In the genomic region with DNA sequence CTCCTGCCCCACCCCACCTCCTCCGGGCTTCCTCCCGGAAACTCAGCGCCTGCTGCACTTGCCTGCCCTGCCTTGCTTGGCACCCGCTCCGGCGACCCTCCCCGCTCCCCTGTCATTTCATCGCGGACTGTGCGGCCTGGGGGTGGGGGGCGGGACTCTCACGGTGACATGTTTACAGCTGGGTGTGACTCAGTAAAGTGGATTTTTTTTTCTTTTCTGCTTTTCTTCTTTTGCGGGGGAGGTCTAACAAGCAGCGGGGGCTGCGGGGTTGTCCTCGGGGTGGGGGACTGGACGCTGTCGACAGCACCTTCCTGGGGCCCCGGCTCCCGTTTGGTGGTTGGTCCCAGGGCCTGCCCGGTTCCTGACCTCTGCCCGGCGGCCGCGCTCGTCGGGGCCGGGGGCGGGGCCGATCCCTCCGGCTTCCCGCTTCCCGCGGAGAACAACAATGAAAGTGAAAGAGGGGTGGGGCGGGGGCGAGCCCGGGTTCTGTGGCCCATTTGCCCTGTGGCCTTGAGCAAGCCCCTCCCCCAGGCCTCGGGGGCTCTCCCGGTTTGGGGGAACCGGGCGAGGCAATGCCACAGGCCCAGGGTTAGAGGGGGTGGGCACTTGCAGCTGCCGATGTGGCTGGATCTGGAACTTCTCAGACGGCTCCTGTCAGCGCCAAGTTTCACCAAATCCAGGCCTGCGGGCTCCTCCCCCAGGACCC, we compare ENCODE assay signal across 1 cellular context.
TF ChIP-seq lines count a peak whose summit lies in the region.

No MANE protein-coding gene starts in this region.

TF ChIP-seq in K562, 482 proteins besides CTCF, POLR2A, EP300 and RAD21 (continued from another document and continues in another):
- TF ChIP-seq ZNF280A (IDR thresholded peaks at IDR 0.05; ENCODE audit: low read depth, partially characterized antibody) (no peak), PTRF (tag; IDR thresholded peaks at IDR 0.05) (no peak), NCOA2 (IDR thresholded peaks at IDR 0.05; ENCODE audit: partially characterized antibody in 2 of 2) (no peak), KLF1 (tag; IDR thresholded peaks at IDR 0.05) (no peak), RFX7 (CRISPR knock-in tag; IDR thresholded peaks at IDR 0.05) (no peak), CGGBP1 (CRISPR knock-in tag; IDR thresholded peaks at IDR 0.05) (no peak), TFAM (CRISPR knock-in tag; conservative IDR thresholded peaks at IDR 0.05) (no peak), HNRNPH1 (optimal IDR thresholded peaks at IDR 0.05; ENCODE audit: low read depth, low read length) (no peak), GTF2F1 (IDR thresholded peaks at IDR 0.05; ENCODE audit: low read depth, low read length) (no peak), CBFA2T2 (conservative IDR thresholded peaks at IDR 0.05) (no peak), FOXJ2 (tag; IDR thresholded peaks at IDR 0.05) (no peak), ZNF830 (CRISPR knock-in tag; IDR thresholded peaks at IDR 0.05) (0 out of 2 replicates have a peak, but pooled peaks have one; percentile 48), TARDBP (IDR thresholded peaks at IDR 0.05) (no peak), ZHX1 (conservative IDR thresholded peaks at IDR 0.05; ENCODE audit: low read length) (no peak), SMARCC2 (IDR thresholded peaks at IDR 0.05; ENCODE audit: low read depth) (no peak; the same call in 1 of the 2 replicates), ZNF121 (CRISPR knock-in tag; conservative IDR thresholded peaks at IDR 0.05) (no peak), ZNF436 (CRISPR knock-in tag; IDR thresholded peaks at IDR 0.05) (no peak), MGA (IDR thresholded peaks at IDR 0.05) (no peak), NR1H2 (CRISPR knock-in tag; IDR thresholded peaks at IDR 0.05) (no peak), CBFB (CRISPR knock-in tag; IDR thresholded peaks at IDR 0.05) (no peak), ZFP1 (CRISPR knock-in tag; IDR thresholded peaks at IDR 0.05) (no peak), HSF4 (CRISPR knock-in tag; IDR thresholded peaks at IDR 0.05; ENCODE audit: borderline replicate concordance) (no peak), ERF (CRISPR knock-in tag; IDR thresholded peaks at IDR 0.05) (no peak), ZBTB34 (CRISPR knock-in tag; IDR thresholded peaks at IDR 0.05) (no peak), SRSF1 (IDR thresholded peaks at IDR 0.05; ENCODE audit: low read depth, low read length) (no peak), RREB1 (CRISPR knock-in tag; IDR thresholded peaks at IDR 0.05) (no peak), CBX1 (IDR thresholded peaks at IDR 0.05; ENCODE audit: low read depth) (no peak), PML (IDR thresholded peaks at IDR 0.05; ENCODE audit: low read length) (peak; percentile 51; the same call in 1 of the 2 replicates), SRF (CRISPR knock-in tag; IDR thresholded peaks at IDR 0.05) (no peak), YBX1 (IDR thresholded peaks at IDR 0.05) (no peak), ZNF324 (CRISPR knock-in tag; IDR thresholded peaks at IDR 0.05) (no peak)
